In genomic region chr12:83172441-83172840, GRCh38 we compare ENCODE assay signal across 19 cellular contexts.
DNase-seq lines count a peak whose midpoint lies in the region; ATAC-seq and TF ChIP-seq lines count a peak whose summit lies in the region.
"Had no signal": no experiment of that assay in that cellular context is flagged by ENCODE, and none has a peak within 500 bp of the region (broad histone marks: within the 10 kb centered on the region; RNA-seq: fewer than 3 reads in every experiment).

No MANE protein-coding gene starts in this region.

- WGBS in neuronal stem cell (ENCODE audit: extremely low coverage in 2 of 2, insufficient read length in 2 of 2, insufficient replicate concordance in 1 of 2), 2 donors, result no CpG with 5 or more reads among the region's 2 CpGs

- H2AFZ ChIP-seq in neuronal stem cell (ENCODE audit: low read length), result peak overlapping the region; percentile 6

- H3K36me3 ChIP-seq in brain microvascular endothelial cell (replicated peaks), result no peaks in the 10 kb centered on the region
- H3K36me3 ChIP-seq in neuronal stem cell (replicated peaks in 1 of 2; ENCODE audit: control insufficient read depth in 2 of 2, insufficient read depth in 2 of 2, low read length in 2 of 2), result no peaks in the 10 kb centered on the region
- H3K36me3 ChIP-seq: BLaER1, HAP-1 had no signal

- no peak overlapping the region for H2BK15ac ChIP-seq in neuronal stem cell (ENCODE audit: low read length)

- peaks cover 4 to 7% of the 10 kb centered on the region in 2 donors for H3K4me1 ChIP-seq in neuronal stem cell (ENCODE audit: control insufficient read depth in 2 of 2, insufficient read depth in 1 of 2, low read depth in 1 of 2, low read length in 2 of 2)
- H3K4me1 ChIP-seq: A549, BLaER1 had no signal

- no peak overlapping the region for H3K14ac ChIP-seq in neuronal stem cell (ENCODE audit: low read length)

- no peak overlapping the region for H3K23ac ChIP-seq in neuronal stem cell (ENCODE audit: low read depth, low read length, poor library complexity)

- in situ Hi-C loops in brain microvascular endothelial cell (cut with HindIII; ENCODE audit: low pct_ligation_motif_present, low sequenced_read_pairs), result no loop called here
- in situ Hi-C loops in ACHN (cut with HindIII; ENCODE audit: low pct_ligation_motif_present, low pct_unique_long_range_greater_than_20kb, low sequenced_read_pairs), result no loop called here

- no peak overlapping the region for H3K9ac ChIP-seq in neuronal stem cell (ENCODE audit: low read depth, low read length, poor library complexity)
- H3K9ac ChIP-seq: BLaER1 had no signal

- H3K18ac ChIP-seq in neuronal stem cell (ENCODE audit: low read length), result no peak overlapping the region

- ATAC-seq in GM18502 (IDR thresholded peaks at IDR 0.05; ENCODE audit: poor library complexity, unreplicated experiment), result no peak
- ATAC-seq: A549, HepG2 had no signal

- DNase-seq in NCI-H2227 treated with DMSO at 0.1 percent for 48 hours (lab: John Stamatoyannopoulos, UW) (peak; percentile 9), NCI-H2227 (lab: John Stamatoyannopoulos, UW; ENCODE audit: unreplicated experiment) (no peak), brain microvascular endothelial cell (peak; percentile 46), neuronal stem cell (ENCODE audit: low spot score) (no peak), ACHN (no peak)
- no peak for DNase-seq in activated CD4-positive, CD25-positive, alpha-beta regulatory T cell (lab: John Stamatoyannopoulos, UW)
- DNase-seq: Calu3; CD4-positive, alpha-beta memory T cell; DMS 273 treated with DMSO at 0.1 percent for 48 hours; DMS53; DND-41; EL; KG1 had no signal

- H3K4me3 ChIP-seq in brain microvascular endothelial cell (ENCODE audit: low read depth, low read length) (no peak overlapping the region), neuronal stem cell (ENCODE audit: low read length in 2 of 2) (no peak overlapping the region)
- H3K4me3 ChIP-seq: A549, BLaER1, HAP-1 had no signal

- no peak overlapping the region for H4K8ac ChIP-seq in neuronal stem cell (ENCODE audit: low read depth, low read length)

- H4K91ac ChIP-seq in neuronal stem cell (ENCODE audit: low read depth, low read length, poor library complexity), result no peak overlapping the region

- no peak overlapping the region for H2BK5ac ChIP-seq in neuronal stem cell (ENCODE audit: low read length)

- TF ChIP-seq CTCF in brain microvascular endothelial cell (IDR thresholded peaks at IDR 0.05; ENCODE audit: low read depth, low read length, missing control alignments), result no peak

- no peak overlapping the region for H2BK120ac ChIP-seq in neuronal stem cell (ENCODE audit: low read depth, low read length)

- no peak overlapping the region for H3K4ac ChIP-seq in neuronal stem cell (ENCODE audit: low read length)

- no peak overlapping the region for H2BK12ac ChIP-seq in neuronal stem cell (ENCODE audit: low read length)

- H3K4me2 ChIP-seq in neuronal stem cell (ENCODE audit: insufficient read depth, low read length, poor library complexity, severe bottlenecking), result no peak overlapping the region
- H3K4me2 ChIP-seq: A549, BLaER1 had no signal

- H3K27ac ChIP-seq in brain microvascular endothelial cell (no peak overlapping the region), neuronal stem cell (replicated peaks; ENCODE audit: low read length) (no peak overlapping the region)
- H3K27ac ChIP-seq: 22Rv1, A549, BLaER1 had no signal

- no peak overlapping the region for H2AK5ac ChIP-seq in neuronal stem cell (ENCODE audit: low read depth, low read length)

- H3K9me3 ChIP-seq in neuronal stem cell (replicated peaks in 1 of 2; ENCODE audit: control insufficient read depth in 2 of 2, insufficient read depth in 1 of 2, low read depth in 1 of 2, low read length in 2 of 2), result peaks cover 0 to 12% of the 10 kb centered on the region in 2 donors
- H3K9me3 ChIP-seq: A549, BLaER1, HAP-1 had no signal

- H3K27me3 ChIP-seq in brain microvascular endothelial cell (replicated peaks) (no peaks in the 10 kb centered on the region), neuronal stem cell (ENCODE audit: control insufficient read depth in 3 of 3, insufficient read depth in 3 of 3, low read depth in 1 of 3, low read length in 3 of 3) (no peaks in the 10 kb centered on the region)
- H3K27me3 ChIP-seq: BLaER1 had no signal

- no peaks in the 10 kb centered on the region for H3K79me1 ChIP-seq in neuronal stem cell (ENCODE audit: low read depth, low read length)

Comparison
In these comparisons a context has a peak if more than half of its experiments do, and no peak if none do; other contexts are left out.
1. DNase-seq: peak in NCI-H2227 treated with DMSO at 0.1 percent for 48 hours (single experiment) and brain microvascular endothelial cell (single experiment); none in NCI-H2227 (single experiment), neuronal stem cell (single experiment), activated CD4-positive, CD25-positive, alpha-beta regulatory T cell (0 of 4) and ACHN (single experiment).